9 cellular contexts compared by ENCODE assay signal in the genomic region with DNA sequence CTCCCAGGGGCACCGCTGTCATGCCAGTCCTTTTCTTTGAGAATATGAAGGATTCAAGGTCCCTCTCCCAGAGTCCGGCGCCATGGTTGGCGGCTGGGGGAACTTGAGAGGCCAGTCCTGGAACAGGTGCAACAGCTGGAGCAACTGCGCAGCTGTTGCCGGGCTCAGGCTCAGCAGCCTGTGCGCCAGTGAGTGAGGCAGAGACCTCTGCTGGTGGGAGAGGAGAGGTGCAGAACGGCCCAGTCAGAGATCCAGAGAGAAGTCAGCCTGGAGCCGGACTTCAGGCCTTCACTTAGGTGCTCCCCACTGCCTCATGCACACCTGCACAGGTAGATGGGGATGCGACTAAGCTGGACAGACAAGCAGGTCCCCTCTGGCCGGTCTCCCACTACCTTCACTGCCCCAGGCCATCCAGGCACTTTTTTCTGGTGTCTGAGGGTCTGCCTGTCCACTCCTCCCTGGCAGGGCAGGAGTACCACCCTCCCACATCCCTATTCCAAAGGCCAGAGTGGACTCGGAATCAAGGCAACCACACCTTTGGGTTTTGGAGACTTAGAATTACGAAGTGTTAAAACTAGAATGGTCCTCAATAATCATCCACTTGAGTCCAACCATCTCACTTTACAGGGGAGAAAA. TPM values are rescaled to one million over a fixed set of nuclear protein-coding genes. Genes with fewer than 3 reads are reported as not detected.
A peak's percentile ranks its signal among the peaks of the same experiment; 100 is the strongest.
DNase-seq lines count a peak whose midpoint lies in the region; ATAC-seq and TF ChIP-seq lines count a peak whose summit lies in the region.
"Had no signal": no experiment of that assay in that cellular context is flagged by ENCODE, and none has a peak within 500 bp of the region (broad histone marks: within the 10 kb centered on the region; RNA-seq: fewer than 3 reads in every experiment).

No MANE protein-coding gene starts in this region.

- H3K4me2 ChIP-seq in DOHH2 (ENCODE audit: low read length) (no peak overlapping the region), GM23338 (0 out of 2 replicates have a peak overlapping the region, but pooled peaks have one; percentile 32)

- H3K27me3 ChIP-seq in DOHH2 (ENCODE audit: control insufficient read depth, low read length) (peaks cover 29% of the 10 kb centered on the region), GM23338 (ENCODE audit: insufficient read depth) (peaks cover 42% of the 10 kb centered on the region)

- peak overlapping the region; percentile 79; the same call in 1 of the 2 replicates for H2AFZ ChIP-seq in GM23338

- no peaks in the 10 kb centered on the region; the same call in 2 of the 3 replicates for H3K9me3 Mint-ChIP-seq in GM23338
- H3K9me3 Mint-ChIP-seq: dendritic cell treated with granulocyte-macrophage colony-stimulating factor and Interleukin-4, amounts not matched to agents 40 ng/mL and 50 ng/mL, for 4 days had no signal

- intact Hi-C loops in left ventricle myocardium superior (cut with micrococcal nuclease): loop anchor here (10.0 kb wide), 1 partner anchor 92 kb away; no protein-coding TSS in a partner anchor

- H3F3A ChIP-seq in DOHH2 (ENCODE audit: control insufficient read depth, insufficient read depth) (no peaks in the 10 kb centered on the region), GM23338 (replicated peaks; ENCODE audit: low read depth) (no peaks in the 10 kb centered on the region)

- H3K27ac ChIP-seq in DOHH2 (ENCODE audit: low read depth, low read length): no peak overlapping the region
- H3K27ac ChIP-seq in GM23338 (ENCODE audit: low read depth): no peak overlapping the region

- H3K9me2 ChIP-seq in DOHH2 (replicated peaks; ENCODE audit: control insufficient read depth, low read length) (no peaks in the 10 kb centered on the region), GM23338 (ENCODE audit: insufficient read depth) (0 out of 2 replicates have a peak, but pooled peaks cover 7% of the 10 kb centered on the region)

- H3K36me3 Mint-ChIP-seq in GM23338 (ENCODE audit: low read depth): no peaks in the 10 kb centered on the region

- H3K36me3 ChIP-seq in DOHH2 (ENCODE audit: control insufficient read depth, low read length) (no peaks in the 10 kb centered on the region), GM23338 (ENCODE audit: insufficient read depth) (no peaks in the 10 kb centered on the region)

- no peaks in the 10 kb centered on the region for H3K9me3 ChIP-seq in DOHH2 (ENCODE audit: control insufficient read depth, insufficient read depth, low read length)

- H3K4me1 ChIP-seq in DOHH2 (ENCODE audit: control insufficient read depth, low read length) (no peaks in the 10 kb centered on the region), GM23338 (ENCODE audit: insufficient read depth) (peaks cover 9% of the 10 kb centered on the region; the same call in 1 of the 2 replicates)

- peaks cover 7% of the 10 kb centered on the region; the same call in 2 of the 3 replicates for H3K4me1 Mint-ChIP-seq in GM23338

- H3K79me2 ChIP-seq in DOHH2 (ENCODE audit: control insufficient read depth, low read length): no peaks in the 10 kb centered on the region
- H3K79me2 ChIP-seq in GM23338 (replicated peaks; ENCODE audit: insufficient read depth): no peaks in the 10 kb centered on the region

- H3K4me3 ChIP-seq in DOHH2 (ENCODE audit: low read length) (no peak overlapping the region), GM23338 (no peak overlapping the region), NB4 (ENCODE audit: low read depth, low read length) (no peak overlapping the region), retinal pigment epithelial cell (ENCODE audit: low read length) (no peak overlapping the region)

- TF ChIP-seq POLR2A in NB4 (IDR thresholded peaks at IDR 0.05; ENCODE audit: extremely low read depth, insufficient read length): no peak

- TF ChIP-seq CTCF in DOHH2 (IDR thresholded peaks at IDR 0.05; ENCODE audit: low read depth, low read length, poor library complexity, severe bottlenecking) (peak; percentile 89), GM23338 (conservative IDR thresholded peaks at IDR 0.05; ENCODE audit: low read depth in 2 of 2) (peak; percentile 71 to 95), NB4 (IDR thresholded peaks at IDR 0.05; ENCODE audit: low read depth, low read length) (peak; percentile 96), retinal pigment epithelial cell (conservative IDR thresholded peaks at IDR 0.05; ENCODE audit: low read depth, low read length) (peak; percentile 98)

- H3K4me3 Mint-ChIP-seq in GM23338: no peak overlapping the region
- H3K4me3 Mint-ChIP-seq: dendritic cell treated with granulocyte-macrophage colony-stimulating factor and Interleukin-4, amounts not matched to agents 40 ng/mL and 50 ng/mL, for 4 days had no signal

- peaks cover 36% of the 10 kb centered on the region for H3K27me3 Mint-ChIP-seq in GM23338 (ENCODE audit: insufficient read depth, low read depth, poor library complexity)

- DNase-seq in GM23338 (ENCODE audit: low spot score): peak; percentile 83
- DNase-seq in NB4 (ENCODE audit: low read depth): peak; percentile 71
- peak; percentile 79 for DNase-seq in SW480 (ENCODE audit: low spot score)
- peak; percentile 59 for DNase-seq in amniotic epithelial cell (ENCODE audit: low read depth)
- peak; percentile 82 for DNase-seq in left ventricle myocardium superior
- no peak for DNase-seq in retinal pigment epithelial cell (ENCODE audit: low read depth)
- DNase-seq in NCI-H128 (lab: John Stamatoyannopoulos, UW; ENCODE audit: unreplicated experiment): no peak

- ATAC-seq in GM23338 (peak; percentile 87), left ventricle myocardium superior (peak; percentile 91)

- no peaks in the 10 kb centered on the region for H4K20me1 ChIP-seq in DOHH2 (ENCODE audit: control insufficient read depth, insufficient read depth, low read depth, low read length)
- no peaks in the 10 kb centered on the region for H4K20me1 ChIP-seq in GM23338 (replicated peaks; ENCODE audit: insufficient read depth)

- no peak overlapping the region for H3K27ac Mint-ChIP-seq in GM23338
- H3K27ac Mint-ChIP-seq: dendritic cell treated with granulocyte-macrophage colony-stimulating factor and Interleukin-4, amounts not matched to agents 40 ng/mL and 50 ng/mL, for 4 days had no signal

TF ChIP-seq in GM23338, 12 proteins besides CTCF, POLR2A, EP300 and RAD21:
- TF ChIP-seq STAT1 (IDR thresholded peaks at IDR 0.05; ENCODE audit: unreplicated experiment) (no peak), EZH2phosphoT487 (IDR thresholded peaks at IDR 0.05; ENCODE audit: unreplicated experiment) (no peak)
TF ChIP-seq in GM23338: peak in this region for 0.

RNA-seq across cellular contexts. Expression of a gene that starts 4.6 kb away (rescaled TPM):
- total RNA-seq in GM23338 (2014; rRNA removed; shearing (Covaris generic)): 0.16 and 0.21 TPM in 2 replicates
- 0.38 TPM in 1 of 2 replicates, not detected in the other for polyA plus RNA-seq in GM23338 (2016; fragmentation: Nextera tagmentation; extraction: Ambion mirVana)
- 3.9 TPM for total RNA-seq in left ventricle myocardium superior

RNA-seq across cellular contexts. Expression of a gene that starts 22.0 kb away (rescaled TPM):
- 15.1 and 16.5 TPM in 2 replicates for total RNA-seq in GM23338 (2014; rRNA removed; shearing (Covaris generic))
- polyA plus RNA-seq in GM23338 (2016; fragmentation: Nextera tagmentation; extraction: Ambion mirVana): 0.78 and 0.90 TPM in 2 replicates
- total RNA-seq in left ventricle myocardium superior: 11.7 TPM

Comparison
In these comparisons a context has a peak if more than half of its experiments do, and no peak if none do; other contexts are left out.
1. DNase-seq: peak in GM23338 (single experiment), NB4 (single experiment), SW480 (single experiment), amniotic epithelial cell (single experiment) and left ventricle myocardium superior (single experiment); none in retinal pigment epithelial cell (single experiment) and NCI-H128 (single experiment).
2. Peak in every context shown above with its lines, with median percentiles within 50 percentile points of each other: CTCF ChIP-seq.